10 cellular contexts compared by ENCODE assay signal in genomic region chr16:30700491-30700890, GRCh38. TPM values are rescaled to one million over a fixed set of nuclear protein-coding genes. Genes with fewer than 3 reads are reported as not detected.
A peak's percentile ranks its signal among the peaks of the same experiment; 100 is the strongest.
DNase-seq lines count a peak whose midpoint lies in the region; ATAC-seq and TF ChIP-seq lines count a peak whose summit lies in the region.
"Had no signal": no experiment of that assay in that cellular context is flagged by ENCODE, and none has a peak within 500 bp of the region (broad histone marks: within the 10 kb centered on the region; RNA-seq: fewer than 3 reads in every experiment).

No MANE protein-coding gene starts in this region.

- peaks cover 11% of the 10 kb centered on the region for H3K4me1 Mint-ChIP-seq in activated T-helper 17 cell treated with anti-CD3 and anti-CD28 coated beads, Interleukin-2, amount 50 U/mL, for 72 hours
- peaks cover 26 to 32% of the 10 kb centered on the region in 2 donors for H3K4me1 Mint-ChIP-seq in immature natural killer cell
- H3K4me1 Mint-ChIP-seq in type B pancreatic cell (ENCODE audit: unreplicated experiment): peaks cover 7% of the 10 kb centered on the region
- H3K4me1 Mint-ChIP-seq in naive thymus-derived CD8-positive, alpha-beta T cell: peaks cover 11 to 33% (median 29%) of the 10 kb centered on the region in 4 donors

- POLR2A ChIA-PET in naive thymus-derived CD8-positive, alpha-beta T cell (lab: Charles Lee): interaction anchor here (0.6 to 2.2 kb wide), 2 partner anchors 129 to 156 kb away, joined by 4 to 10 read pairs; partner anchors contain the start of gene ZNF688

- H3K4me3 Mint-ChIP-seq in activated T-helper 17 cell treated with anti-CD3 and anti-CD28 coated beads, Interleukin-2, amount 50 U/mL, for 72 hours: peak overlapping the region; percentile 97
- H3K4me3 Mint-ChIP-seq in immature natural killer cell: peak overlapping the region in 1 of 5 donors; percentile 98
- H3K4me3 Mint-ChIP-seq in type B pancreatic cell: peak overlapping the region; percentile 100
- H3K4me3 Mint-ChIP-seq in naive thymus-derived CD8-positive, alpha-beta T cell: peak overlapping the region in 3 of 10 donors; percentile 93 to 98 (median 94)

- 19 to 35% (median 26%) methylated on average over 9 of the region's 9 CpGs for WGBS in heart left ventricle, 4 donors

- H3K9me3 ChIP-seq in heart left ventricle: no peaks in the 10 kb centered on the region
- no peaks in the 10 kb centered on the region for H3K9me3 ChIP-seq in right atrium auricular region
- H3K9me3 ChIP-seq in tibial artery: no peaks in the 10 kb centered on the region
- H3K9me3 ChIP-seq: ovary had no signal

- H3K4me3 ChIP-seq in heart left ventricle: peak overlapping the region in 3 of 12 donors; percentile 89 to 100 (median 91)
- no peak overlapping the region for H3K4me3 ChIP-seq in right atrium auricular region
- H3K4me3 ChIP-seq in tibial artery: no peak overlapping the region
- H3K4me3 ChIP-seq: ovary had no signal

- H3K27ac ChIP-seq in heart left ventricle (peak overlapping the region in 10 of 12 donors; percentile 7 to 100 (median 55)), right atrium auricular region (peak overlapping the region in 1 of 2 donors; percentile 28), tibial artery (peak overlapping the region in 1 of 2 donors; percentile 2)
- H3K27ac ChIP-seq: ovary had no signal

- peak overlapping the region; percentile 100 for H3K27ac Mint-ChIP-seq in activated T-helper 17 cell treated with anti-CD3 and anti-CD28 coated beads, Interleukin-2, amount 50 U/mL, for 72 hours
- H3K27ac Mint-ChIP-seq in immature natural killer cell (peak overlapping the region in 4 of 6 donors; percentile 49 to 100 (median 98)), type B pancreatic cell (peak overlapping the region; percentile 100)
- peak overlapping the region in 5 of 10 donors; percentile 33 to 100 (median 98) for H3K27ac Mint-ChIP-seq in naive thymus-derived CD8-positive, alpha-beta T cell

- H3K36me3 ChIP-seq in heart left ventricle (peaks cover 5 to 59% (median 54%) of the 10 kb centered on the region in 9 donors), right atrium auricular region (peaks cover 51% of the 10 kb centered on the region), tibial artery (peaks cover 49 to 53% (median 50%) of the 10 kb centered on the region in 3 donors)
- H3K36me3 ChIP-seq: ovary had no signal

- H3K9me3 Mint-ChIP-seq in activated T-helper 17 cell treated with anti-CD3 and anti-CD28 coated beads, Interleukin-2, amount 50 U/mL, for 72 hours: no peaks in the 10 kb centered on the region
- H3K9me3 Mint-ChIP-seq in immature natural killer cell (no peaks in the 10 kb centered on the region), type B pancreatic cell (no peaks in the 10 kb centered on the region)
- no peaks in the 10 kb centered on the region for H3K9me3 Mint-ChIP-seq in naive thymus-derived CD8-positive, alpha-beta T cell

- H3K4me1 ChIP-seq in heart left ventricle (peaks cover 6 to 34% (median 28%) of the 10 kb centered on the region in 12 donors), right atrium auricular region (peaks cover 0 to 27% of the 10 kb centered on the region in 2 donors), tibial artery (peaks cover 0 to 25% (median 12%) of the 10 kb centered on the region in 4 donors)

- intact Hi-C loops in heart left ventricle (cut with DNase I): loop anchor here in 2 of 10 donors (2.0 to 5.0 kb wide), 2 partner anchors 42 kb away; partner anchors contain the start of gene FBRS (in 1 of the 2)
- intact Hi-C loops in tibial artery (cut with DNase I; ENCODE audit: low total_unique reads): no loop called here

- peak; percentile 3 to 27 (median 19) for ATAC-seq in heart left ventricle
- ATAC-seq in activated T-helper 17 cell treated with anti-CD3 and anti-CD28 coated beads, Interleukin-2, amount 50 U/mL, for 72 hours (replicated peaks): no peak
- no peak for ATAC-seq in naive thymus-derived CD8-positive, alpha-beta T cell

- no peak for TF ChIP-seq POLR2A in heart left ventricle (IDR thresholded peaks at IDR 0.05)

- no peak for TF ChIP-seq CTCF in heart left ventricle (IDR thresholded peaks at IDR 0.05)
- no peak for TF ChIP-seq CTCF in right atrium auricular region (IDR thresholded peaks at IDR 0.05)
- no peak for TF ChIP-seq CTCF in type B pancreatic cell (conservative IDR thresholded peaks at IDR 0.05)
- TF ChIP-seq CTCF in tibial artery (IDR thresholded peaks at IDR 0.05): no peak

- no peaks in the 10 kb centered on the region for H3K27me3 Mint-ChIP-seq in activated T-helper 17 cell treated with anti-CD3 and anti-CD28 coated beads, Interleukin-2, amount 50 U/mL, for 72 hours
- H3K27me3 Mint-ChIP-seq in immature natural killer cell (ENCODE audit: low read depth in 3 of 3) (peaks cover 16 to 18% (median 18%) of the 10 kb centered on the region in 3 donors), type B pancreatic cell (no peaks in the 10 kb centered on the region)
- no peaks in the 10 kb centered on the region for H3K27me3 Mint-ChIP-seq in naive thymus-derived CD8-positive, alpha-beta T cell

- DNase-seq in heart left ventricle: peak in 4 of 5 donors; percentile 59 to 75 (median 66)
- DNase-seq in right atrium auricular region (ENCODE audit: low spot score): no peak
- no peak for DNase-seq in immature natural killer cell
- DNase-seq in type B pancreatic cell (ENCODE audit: extremely low spot score, unreplicated experiment): no peak
- no peak for DNase-seq in hippocampal formation (lab: John Stamatoyannopoulos, UW)
- no peak for DNase-seq in tibial artery
- DNase-seq in naive thymus-derived CD8-positive, alpha-beta T cell: no peak
- DNase-seq: NCI-H2171 treated with DMSO at 0.1 percent for 48 hours, ovary had no signal

- no peaks in the 10 kb centered on the region for H3K27me3 ChIP-seq in heart left ventricle
- no peaks in the 10 kb centered on the region for H3K27me3 ChIP-seq in right atrium auricular region
- no peaks in the 10 kb centered on the region for H3K27me3 ChIP-seq in tibial artery
- H3K27me3 ChIP-seq: ovary had no signal

- H3K36me3 Mint-ChIP-seq in activated T-helper 17 cell treated with anti-CD3 and anti-CD28 coated beads, Interleukin-2, amount 50 U/mL, for 72 hours (ENCODE audit: low read depth): peaks cover 79% of the 10 kb centered on the region
- peaks cover 8 to 21% (median 8%) of the 10 kb centered on the region in 3 donors for H3K36me3 Mint-ChIP-seq in immature natural killer cell
- peaks cover 13% of the 10 kb centered on the region for H3K36me3 Mint-ChIP-seq in type B pancreatic cell
- H3K36me3 Mint-ChIP-seq in naive thymus-derived CD8-positive, alpha-beta T cell: peaks cover 0 to 48% (median 9%) of the 10 kb centered on the region in 3 donors

RNA-seq across cellular contexts. Expression of gene SRCAP, which starts 1.5 kb away (rescaled TPM):
- 10 to 100 TPM; 30.2 to 51.2 (median 44.7) TPM for total RNA-seq in heart left ventricle
- 10 to 100 TPM; 22.9 to 23.8 TPM for polyA plus RNA-seq in heart left ventricle
- total RNA-seq in right atrium auricular region: 10 to 100 TPM; 22.5 to 25.0 TPM
- total RNA-seq in activated T-helper 17 cell treated with anti-CD3 and anti-CD28 coated beads, Interleukin-2, amount 50 U/mL, for 72 hours: 10 to 100 TPM; 63.6 to 86.7 TPM
- 10 to 100 TPM in 1 of 3 donors, 1 to 10 TPM in 2; 1.9 to 38.9 (median 2.8) TPM for polyA plus RNA-seq in immature natural killer cell
- total RNA-seq in type B pancreatic cell (ENCODE audit: low replicate concordance): 62.8 and 73.5 TPM in 2 replicates
- total RNA-seq in naive thymus-derived CD8-positive, alpha-beta T cell: 100 to 1,000 TPM; 107 to 110 TPM
- polyA plus RNA-seq in naive thymus-derived CD8-positive, alpha-beta T cell: 10 to 100 TPM in 2 of 3 donors, 1 to 10 TPM in 1; 5.2 to 31.3 (median 14.9) TPM

RNA-seq across cellular contexts. Expression of gene FBRS, which starts 42.3 kb away (rescaled TPM):
- total RNA-seq in heart left ventricle (10 to 100 TPM; 16.3 to 38.3 (median 31.9) TPM), right atrium auricular region (10 to 100 TPM; 16.5 to 26.3 TPM), type B pancreatic cell (ENCODE audit: low replicate concordance) (77.3 and 78.2 TPM in 2 replicates)
- polyA plus RNA-seq in heart left ventricle (10 to 100 TPM; 27.2 to 38.1 TPM), immature natural killer cell (1 to 10 TPM in 2 of 3 donors, under 1 TPM in 1; 0.06 to 5.5 (median 1.9) TPM)
- 100 to 1,000 TPM in 1 of 2 donors, 10 to 100 TPM in 1; 92.6 to 140 TPM for total RNA-seq in activated T-helper 17 cell treated with anti-CD3 and anti-CD28 coated beads, Interleukin-2, amount 50 U/mL, for 72 hours
- total RNA-seq in naive thymus-derived CD8-positive, alpha-beta T cell: 100 to 1,000 TPM; 208 to 221 TPM
- polyA plus RNA-seq in naive thymus-derived CD8-positive, alpha-beta T cell: 1 to 10 TPM; 3.2 to 8.0 (median 4.4) TPM

RNA-seq across cellular contexts. Expression of gene PHKG2, which starts 47.7 kb away (rescaled TPM):
- total RNA-seq in heart left ventricle (10 to 100 TPM; 13.5 to 26.7 (median 17.9) TPM), right atrium auricular region (10 to 100 TPM; 16.0 to 22.1 TPM), type B pancreatic cell (ENCODE audit: low replicate concordance) (41.5 and 42.4 TPM in 2 replicates)
- polyA plus RNA-seq in heart left ventricle (10 to 100 TPM; 19.5 to 37.7 TPM), immature natural killer cell (10 to 100 TPM; 49.2 to 91.0 (median 62.7) TPM)
- 10 to 100 TPM; 30.0 to 43.3 TPM for total RNA-seq in activated T-helper 17 cell treated with anti-CD3 and anti-CD28 coated beads, Interleukin-2, amount 50 U/mL, for 72 hours
- 10 to 100 TPM; 50.2 to 53.7 TPM for total RNA-seq in naive thymus-derived CD8-positive, alpha-beta T cell
- 10 to 100 TPM; 39.7 to 43.1 (median 40.6) TPM for polyA plus RNA-seq in naive thymus-derived CD8-positive, alpha-beta T cell

RNA-seq across cellular contexts. Expression of gene PRR14, which starts 49.7 kb away (rescaled TPM):
- total RNA-seq in heart left ventricle (10 to 100 TPM; 12.3 to 26.6 (median 20.2) TPM), right atrium auricular region (10 to 100 TPM; 12.3 to 17.3 TPM), type B pancreatic cell (ENCODE audit: low replicate concordance) (41.1 and 45.0 TPM in 2 replicates)
- polyA plus RNA-seq in heart left ventricle (10 to 100 TPM; 22.9 to 25.0 TPM), immature natural killer cell (10 to 100 TPM; 10.6 to 29.5 (median 12.9) TPM)
- 10 to 100 TPM; 76.6 to 97.5 TPM for total RNA-seq in activated T-helper 17 cell treated with anti-CD3 and anti-CD28 coated beads, Interleukin-2, amount 50 U/mL, for 72 hours
- total RNA-seq in naive thymus-derived CD8-positive, alpha-beta T cell: 10 to 100 TPM; 81.4 to 83.8 TPM
- 10 to 100 TPM; 13.3 to 22.3 (median 15.3) TPM for polyA plus RNA-seq in naive thymus-derived CD8-positive, alpha-beta T cell

Comparison
In these comparisons a context has a peak if more than half of its experiments do, and no peak if none do; other contexts are left out.
1. DNase-seq: peak in heart left ventricle (4 of 5); none in right atrium auricular region (single experiment), immature natural killer cell (0 of 3), type B pancreatic cell (single experiment), hippocampal formation (0 of 2), tibial artery (0 of 2) and naive thymus-derived CD8-positive, alpha-beta T cell (0 of 10).
2. ATAC-seq: peak in heart left ventricle (4 of 4); none in activated T-helper 17 cell treated with anti-CD3 and anti-CD28 coated beads, Interleukin-2, amount 50 U/mL, for 72 hours (single experiment) and naive thymus-derived CD8-positive, alpha-beta T cell (0 of 2).